In the genomic region with DNA sequence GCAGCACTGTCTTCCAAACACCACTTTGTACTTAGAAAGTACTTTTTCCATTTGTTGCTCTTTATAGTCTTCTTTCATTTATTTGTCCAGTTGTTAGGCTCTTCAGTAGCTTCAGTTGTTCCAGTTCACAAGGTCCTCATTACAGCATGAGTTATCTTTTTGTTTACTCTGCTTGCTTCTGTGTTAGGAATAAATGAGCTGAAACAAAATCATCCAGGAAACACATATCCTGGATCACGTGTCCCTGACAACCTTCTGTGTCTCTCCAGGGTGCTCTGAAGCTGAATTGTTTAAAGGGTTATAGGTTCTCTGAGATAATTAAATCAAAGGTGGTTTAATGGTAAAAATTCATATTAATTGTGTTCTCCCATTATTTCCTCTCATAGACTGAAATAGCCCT, we compare ENCODE assay signal across 16 cellular contexts. TPM values are rescaled to one million over a fixed set of nuclear protein-coding genes. Genes with fewer than 3 reads are reported as not detected.
DNase-seq lines count a peak whose midpoint lies in the region; ATAC-seq and TF ChIP-seq lines count a peak whose summit lies in the region.
"Had no signal": no experiment of that assay in that cellular context is flagged by ENCODE, and none has a peak within 500 bp of the region (broad histone marks: within the 10 kb centered on the region; RNA-seq: fewer than 3 reads in every experiment).

No MANE protein-coding gene starts in this region.

- H3K4me3 ChIP-seq in fibroblast of villous mesenchyme (ENCODE audit: low read depth, low read length) (no peak overlapping the region), spleen (peak overlapping the region in 1 of 8 donors; percentile 6)
- H3K4me3 ChIP-seq: HAP-1, left lung, tibial artery had no signal

- H3K27ac ChIP-seq in spleen = peak overlapping the region in 5 of 8 donors; percentile 29 to 70 (median 37)
- H3K27ac ChIP-seq: left lung, neutrophil, tibial artery had no signal

- no peak for ATAC-seq in HG03196 (IDR thresholded peaks at IDR 0.05; ENCODE audit: unreplicated experiment)
- ATAC-seq: left lung had no signal

- no peaks in the 10 kb centered on the region for H3K36me3 ChIP-seq in spleen
- H3K36me3 ChIP-seq: HAP-1, left lung, neutrophil, tibial artery had no signal

- H3K27me3 ChIP-seq in spleen (replicated peaks in 1 of 7) = no peaks in the 10 kb centered on the region
- H3K27me3 ChIP-seq: left lung, neutrophil, tibial artery had no signal

- DNase-seq in NCI-H187 treated with DMSO at 0.1 percent for 48 hours (lab: John Stamatoyannopoulos, UW) (peak; percentile 59), NCI-H187 (lab: John Stamatoyannopoulos, UW) (no peak), NCI-H2171 (lab: John Stamatoyannopoulos, UW) (peak; percentile 1), fibroblast of villous mesenchyme (ENCODE audit: low read depth) (peak; percentile 34), spleen (no peak), 8988T (no peak)
- no peak for DNase-seq in activated effector memory CD4-positive, alpha-beta T cell treated with anti-CD3 and anti-CD28 coated beads, Interleukin-2, amount 50 U/mL, for 16 hours
- DNase-seq: activated CD4-positive, alpha-beta T cell treated with anti-CD3 and anti-CD28 coated beads, Interleukin-2, amount 10 ng/mL, durations not matched to agents 7 days and 5 days; DND-41; left lung; NCI-H1436; OCI-M1; tibial artery had no signal

- no peak for TF ChIP-seq POLR2A in spleen (IDR thresholded peaks at IDR 0.05)

- TF ChIP-seq CTCF in fibroblast of villous mesenchyme (IDR thresholded peaks at IDR 0.05; ENCODE audit: insufficient read depth, low read depth, low read length) (no peak), spleen (IDR thresholded peaks at IDR 0.05 in 8 of 11, conservative IDR thresholded peaks at IDR 0.05 in 3 of 11) (no peak)

- H3K9me3 ChIP-seq in spleen = peaks cover 6 to 30% (median 27%) of the 10 kb centered on the region in 8 donors

- intact Hi-C loops in spleen (cut with DNase I; ENCODE audit: low total_unique reads) = no loop called here

- WGBS in spleen, 5 donors = 12 to 29% (median 23%) methylated on average over 1 of the region's 1 CpG

- H3K4me1 ChIP-seq in spleen = peaks cover 0 to 22% (median 4%) of the 10 kb centered on the region in 6 donors
- H3K4me1 ChIP-seq: HAP-1 had no signal

RNA-seq across cellular contexts. Expression of a gene that starts 19.9 kb away (rescaled TPM):
- total RNA-seq in fibroblast of villous mesenchyme (9.0 and 14.2 TPM in 2 replicates), spleen (10 to 100 TPM; 12.3 to 17.6 (median 15.9) TPM)
- 1 to 10 TPM; 2.6 to 4.4 (median 2.7) TPM for polyA plus RNA-seq in spleen

Comparison
In these comparisons a context has a peak if more than half of its experiments do, and no peak if none do; other contexts are left out.
1. DNase-seq: peak in NCI-H187 treated with DMSO at 0.1 percent for 48 hours (single experiment), NCI-H2171 (single experiment) and fibroblast of villous mesenchyme (single experiment); none in NCI-H187 (0 of 2), spleen (single experiment), activated effector memory CD4-positive, alpha-beta T cell treated with anti-CD3 and anti-CD28 coated beads, Interleukin-2, amount 50 U/mL, for 16 hours (single experiment) and 8988T (single experiment).